ENCODE assay signal across 1 cellular context in the genomic region with DNA sequence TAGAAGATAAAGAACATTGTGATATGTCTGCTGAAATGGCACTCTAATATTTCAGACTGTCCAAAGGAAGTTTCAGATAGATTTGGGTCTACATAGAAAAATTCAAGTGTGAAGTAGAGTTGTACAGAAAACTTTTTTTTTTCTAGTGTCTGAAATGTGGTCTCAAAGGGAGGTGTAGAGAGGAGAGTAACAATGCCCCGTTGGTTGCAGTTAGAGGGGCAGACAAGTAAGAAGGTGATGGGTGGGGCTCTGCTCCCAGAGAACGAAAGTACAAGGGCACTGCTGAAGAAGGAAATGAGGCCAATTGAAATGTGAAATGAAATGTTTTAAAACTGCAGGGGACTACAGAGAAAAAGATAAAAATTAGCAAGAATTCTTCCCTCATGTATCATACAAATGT.
TF ChIP-seq lines count a peak whose summit lies in the region.

No MANE protein-coding gene starts in this region.

TF ChIP-seq in GM23338, 12 proteins besides CTCF, POLR2A, EP300 and RAD21 (continued from another document):
- TF ChIP-seq, protein P1, sequence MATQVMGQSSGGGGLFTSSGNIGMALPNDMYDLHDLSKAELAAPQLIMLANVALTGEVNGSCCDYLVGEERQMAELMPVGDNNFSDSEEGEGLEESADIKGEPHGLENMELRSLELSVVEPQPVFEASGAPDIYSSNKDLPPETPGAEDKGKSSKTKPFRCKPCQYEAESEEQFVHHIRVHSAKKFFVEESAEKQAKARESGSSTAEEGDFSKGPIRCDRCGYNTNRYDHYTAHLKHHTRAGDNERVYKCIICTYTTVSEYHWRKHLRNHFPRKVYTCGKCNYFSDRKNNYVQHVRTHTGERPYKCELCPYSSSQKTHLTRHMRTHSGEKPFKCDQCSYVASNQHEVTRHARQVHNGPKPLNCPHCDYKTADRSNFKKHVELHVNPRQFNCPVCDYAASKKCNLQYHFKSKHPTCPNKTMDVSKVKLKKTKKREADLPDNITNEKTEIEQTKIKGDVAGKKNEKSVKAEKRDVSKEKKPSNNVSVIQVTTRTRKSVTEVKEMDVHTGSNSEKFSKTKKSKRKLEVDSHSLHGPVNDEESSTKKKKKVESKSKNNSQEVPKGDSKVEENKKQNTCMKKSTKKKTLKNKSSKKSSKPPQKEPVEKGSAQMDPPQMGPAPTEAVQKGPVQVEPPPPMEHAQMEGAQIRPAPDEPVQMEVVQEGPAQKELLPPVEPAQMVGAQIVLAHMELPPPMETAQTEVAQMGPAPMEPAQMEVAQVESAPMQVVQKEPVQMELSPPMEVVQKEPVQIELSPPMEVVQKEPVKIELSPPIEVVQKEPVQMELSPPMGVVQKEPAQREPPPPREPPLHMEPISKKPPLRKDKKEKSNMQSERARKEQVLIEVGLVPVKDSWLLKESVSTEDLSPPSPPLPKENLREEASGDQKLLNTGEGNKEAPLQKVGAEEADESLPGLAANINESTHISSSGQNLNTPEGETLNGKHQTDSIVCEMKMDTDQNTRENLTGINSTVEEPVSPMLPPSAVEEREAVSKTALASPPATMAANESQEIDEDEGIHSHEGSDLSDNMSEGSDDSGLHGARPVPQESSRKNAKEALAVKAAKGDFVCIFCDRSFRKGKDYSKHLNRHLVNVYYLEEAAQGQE (IDR thresholded peaks at IDR 0.05; ENCODE audit: unreplicated experiment): no peak
- TF ChIP-seq NANOG (IDR thresholded peaks at IDR 0.05; ENCODE audit: borderline replicate concordance): no peak
TF ChIP-seq in GM23338: peak in this region for 0.
